2 cellular contexts compared by ENCODE assay signal in the genomic region with DNA sequence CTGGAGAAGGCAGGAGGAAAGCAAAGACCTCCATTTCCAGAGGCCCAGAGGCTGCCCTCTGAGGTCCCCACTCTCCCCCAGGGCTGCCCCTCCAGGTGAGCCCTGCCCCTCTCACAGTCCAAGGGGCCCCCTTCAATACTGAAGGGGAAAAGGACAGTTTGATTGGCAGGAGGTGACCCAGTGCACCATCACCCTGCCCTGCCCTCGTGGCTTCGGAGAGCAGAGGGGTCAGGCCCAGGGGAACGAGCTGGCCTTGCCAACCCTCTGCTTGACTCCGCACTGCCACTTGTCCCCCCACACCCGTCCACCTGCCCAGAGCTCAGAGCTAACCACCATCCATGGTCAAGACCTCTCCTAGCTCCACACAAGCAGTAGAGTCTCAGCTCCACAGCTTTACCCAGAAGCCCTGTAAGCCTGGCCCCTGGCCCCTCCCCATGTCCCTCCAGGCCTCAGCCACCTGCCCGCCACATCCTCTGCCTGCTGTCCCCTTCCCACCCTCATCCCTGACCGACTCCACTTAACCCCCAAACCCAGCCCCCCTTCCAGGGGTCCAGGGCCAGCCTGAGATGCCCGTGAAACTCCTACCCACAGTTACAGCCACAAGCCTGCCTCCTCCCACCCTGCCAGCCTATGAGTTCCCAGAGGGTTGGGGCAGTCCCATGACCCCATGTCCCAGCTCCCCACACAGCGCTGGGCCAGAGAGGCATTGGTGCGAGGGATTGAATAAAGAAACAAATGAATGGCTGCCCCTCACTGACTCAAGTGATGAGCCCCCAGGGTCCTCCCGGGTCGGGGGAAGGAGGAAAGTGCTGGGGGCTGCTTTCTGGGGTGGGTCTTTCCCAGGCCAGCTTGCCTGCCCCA.
TF ChIP-seq lines count a peak whose summit lies in the region.

No MANE protein-coding gene starts in this region.

TF ChIP-seq in SK-N-SH, 30 proteins besides CTCF, POLR2A, EP300 and RAD21 (continued from another document):
- TF ChIP-seq SMC3 (IDR thresholded peaks at IDR 0.05; ENCODE audit: low read depth, low read length) (no peak), MXI1 (IDR thresholded peaks at IDR 0.05; ENCODE audit: low read depth, low read length) (no peak), ELF1 (IDR thresholded peaks at IDR 0.05) (no peak), NFIC (IDR thresholded peaks at IDR 0.05; ENCODE audit: borderline replicate concordance) (no peak), RXRA (IDR thresholded peaks at IDR 0.05; ENCODE audit: borderline replicate concordance, low read depth) (no peak), EZH2phosphoT487 (IDR thresholded peaks at IDR 0.05; ENCODE audit: borderline replicate concordance, low read depth) (no peak), FOXM1 (IDR thresholded peaks at IDR 0.05; ENCODE audit: low read depth) (no peak)
- TF ChIP-seq, protein P1, sequence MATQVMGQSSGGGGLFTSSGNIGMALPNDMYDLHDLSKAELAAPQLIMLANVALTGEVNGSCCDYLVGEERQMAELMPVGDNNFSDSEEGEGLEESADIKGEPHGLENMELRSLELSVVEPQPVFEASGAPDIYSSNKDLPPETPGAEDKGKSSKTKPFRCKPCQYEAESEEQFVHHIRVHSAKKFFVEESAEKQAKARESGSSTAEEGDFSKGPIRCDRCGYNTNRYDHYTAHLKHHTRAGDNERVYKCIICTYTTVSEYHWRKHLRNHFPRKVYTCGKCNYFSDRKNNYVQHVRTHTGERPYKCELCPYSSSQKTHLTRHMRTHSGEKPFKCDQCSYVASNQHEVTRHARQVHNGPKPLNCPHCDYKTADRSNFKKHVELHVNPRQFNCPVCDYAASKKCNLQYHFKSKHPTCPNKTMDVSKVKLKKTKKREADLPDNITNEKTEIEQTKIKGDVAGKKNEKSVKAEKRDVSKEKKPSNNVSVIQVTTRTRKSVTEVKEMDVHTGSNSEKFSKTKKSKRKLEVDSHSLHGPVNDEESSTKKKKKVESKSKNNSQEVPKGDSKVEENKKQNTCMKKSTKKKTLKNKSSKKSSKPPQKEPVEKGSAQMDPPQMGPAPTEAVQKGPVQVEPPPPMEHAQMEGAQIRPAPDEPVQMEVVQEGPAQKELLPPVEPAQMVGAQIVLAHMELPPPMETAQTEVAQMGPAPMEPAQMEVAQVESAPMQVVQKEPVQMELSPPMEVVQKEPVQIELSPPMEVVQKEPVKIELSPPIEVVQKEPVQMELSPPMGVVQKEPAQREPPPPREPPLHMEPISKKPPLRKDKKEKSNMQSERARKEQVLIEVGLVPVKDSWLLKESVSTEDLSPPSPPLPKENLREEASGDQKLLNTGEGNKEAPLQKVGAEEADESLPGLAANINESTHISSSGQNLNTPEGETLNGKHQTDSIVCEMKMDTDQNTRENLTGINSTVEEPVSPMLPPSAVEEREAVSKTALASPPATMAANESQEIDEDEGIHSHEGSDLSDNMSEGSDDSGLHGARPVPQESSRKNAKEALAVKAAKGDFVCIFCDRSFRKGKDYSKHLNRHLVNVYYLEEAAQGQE (IDR thresholded peaks at IDR 0.05; ENCODE audit: low read depth, low read length), result no peak

TF ChIP-seq in SK-N-SH treated with all-trans-retinoic acid at 6 μM for 48 hours, 23 proteins besides CTCF, POLR2A, EP300 and RAD21 (continued from another document):
- TF ChIP-seq TOX (CRISPR knock-in tag; IDR thresholded peaks at IDR 0.05; ENCODE audit: borderline replicate concordance) (no peak), ZNF70 (CRISPR knock-in tag; IDR thresholded peaks at IDR 0.05) (no peak), SNAI2 (CRISPR knock-in tag; IDR thresholded peaks at IDR 0.05) (no peak), ZNF8 (CRISPR knock-in tag; IDR thresholded peaks at IDR 0.05) (no peak), ARNTL (CRISPR knock-in tag; IDR thresholded peaks at IDR 0.05; ENCODE audit: borderline replicate concordance, low read depth) (no peak), ISL1 (CRISPR knock-in tag; IDR thresholded peaks at IDR 0.05) (no peak), GLIS3 (CRISPR knock-in tag; IDR thresholded peaks at IDR 0.05) (no peak)
- TF ChIP-seq, protein P2, sequence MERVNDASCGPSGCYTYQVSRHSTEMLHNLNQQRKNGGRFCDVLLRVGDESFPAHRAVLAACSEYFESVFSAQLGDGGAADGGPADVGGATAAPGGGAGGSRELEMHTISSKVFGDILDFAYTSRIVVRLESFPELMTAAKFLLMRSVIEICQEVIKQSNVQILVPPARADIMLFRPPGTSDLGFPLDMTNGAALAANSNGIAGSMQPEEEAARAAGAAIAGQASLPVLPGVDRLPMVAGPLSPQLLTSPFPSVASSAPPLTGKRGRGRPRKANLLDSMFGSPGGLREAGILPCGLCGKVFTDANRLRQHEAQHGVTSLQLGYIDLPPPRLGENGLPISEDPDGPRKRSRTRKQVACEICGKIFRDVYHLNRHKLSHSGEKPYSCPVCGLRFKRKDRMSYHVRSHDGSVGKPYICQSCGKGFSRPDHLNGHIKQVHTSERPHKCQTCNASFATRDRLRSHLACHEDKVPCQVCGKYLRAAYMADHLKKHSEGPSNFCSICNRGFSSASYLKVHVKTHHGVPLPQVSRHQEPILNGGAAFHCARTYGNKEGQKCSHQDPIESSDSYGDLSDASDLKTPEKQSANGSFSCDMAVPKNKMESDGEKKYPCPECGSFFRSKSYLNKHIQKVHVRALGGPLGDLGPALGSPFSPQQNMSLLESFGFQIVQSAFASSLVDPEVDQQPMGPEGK (CRISPR knock-in tag; IDR thresholded peaks at IDR 0.05; ENCODE audit: borderline replicate concordance), result no peak
- TF ChIP-seq, protein P3, sequence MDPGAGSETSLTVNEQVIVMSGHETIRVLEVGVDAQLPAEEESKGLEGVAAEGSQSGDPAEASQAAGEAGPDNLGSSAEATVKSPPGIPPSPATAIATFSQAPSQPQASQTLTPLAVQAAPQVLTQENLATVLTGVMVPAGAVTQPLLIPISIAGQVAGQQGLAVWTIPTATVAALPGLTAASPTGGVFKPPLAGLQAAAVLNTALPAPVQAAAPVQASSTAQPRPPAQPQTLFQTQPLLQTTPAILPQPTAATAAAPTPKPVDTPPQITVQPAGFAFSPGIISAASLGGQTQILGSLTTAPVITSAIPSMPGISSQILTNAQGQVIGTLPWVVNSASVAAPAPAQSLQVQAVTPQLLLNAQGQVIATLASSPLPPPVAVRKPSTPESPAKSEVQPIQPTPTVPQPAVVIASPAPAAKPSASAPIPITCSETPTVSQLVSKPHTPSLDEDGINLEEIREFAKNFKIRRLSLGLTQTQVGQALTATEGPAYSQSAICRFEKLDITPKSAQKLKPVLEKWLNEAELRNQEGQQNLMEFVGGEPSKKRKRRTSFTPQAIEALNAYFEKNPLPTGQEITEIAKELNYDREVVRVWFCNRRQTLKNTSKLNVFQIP (CRISPR knock-in tag; IDR thresholded peaks at IDR 0.05; ENCODE audit: borderline replicate concordance, low read depth), result no peak
